1 cellular context compared by ENCODE assay signal in genomic region chr7:149789101-149789500, GRCh38.
TF ChIP-seq lines count a peak whose summit lies in the region.

No MANE protein-coding gene starts in this region.

TF ChIP-seq in SK-N-SH treated with all-trans-retinoic acid at 6 μM for 48 hours, 23 proteins besides CTCF, POLR2A, EP300 and RAD21 (continued from another document):
- TF ChIP-seq CREB5 (CRISPR knock-in tag; IDR thresholded peaks at IDR 0.05; ENCODE audit: low read depth) (no peak), ZNF70 (CRISPR knock-in tag; IDR thresholded peaks at IDR 0.05) (no peak), PPARA (CRISPR knock-in tag; IDR thresholded peaks at IDR 0.05; ENCODE audit: borderline replicate concordance) (no peak), ZC3H10 (CRISPR knock-in tag; IDR thresholded peaks at IDR 0.05) (no peak)
- TF ChIP-seq, protein P1, sequence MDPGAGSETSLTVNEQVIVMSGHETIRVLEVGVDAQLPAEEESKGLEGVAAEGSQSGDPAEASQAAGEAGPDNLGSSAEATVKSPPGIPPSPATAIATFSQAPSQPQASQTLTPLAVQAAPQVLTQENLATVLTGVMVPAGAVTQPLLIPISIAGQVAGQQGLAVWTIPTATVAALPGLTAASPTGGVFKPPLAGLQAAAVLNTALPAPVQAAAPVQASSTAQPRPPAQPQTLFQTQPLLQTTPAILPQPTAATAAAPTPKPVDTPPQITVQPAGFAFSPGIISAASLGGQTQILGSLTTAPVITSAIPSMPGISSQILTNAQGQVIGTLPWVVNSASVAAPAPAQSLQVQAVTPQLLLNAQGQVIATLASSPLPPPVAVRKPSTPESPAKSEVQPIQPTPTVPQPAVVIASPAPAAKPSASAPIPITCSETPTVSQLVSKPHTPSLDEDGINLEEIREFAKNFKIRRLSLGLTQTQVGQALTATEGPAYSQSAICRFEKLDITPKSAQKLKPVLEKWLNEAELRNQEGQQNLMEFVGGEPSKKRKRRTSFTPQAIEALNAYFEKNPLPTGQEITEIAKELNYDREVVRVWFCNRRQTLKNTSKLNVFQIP (CRISPR knock-in tag; IDR thresholded peaks at IDR 0.05; ENCODE audit: borderline replicate concordance, low read depth) = no peak
